Comparison of ENCODE assay signal across 9 cellular contexts in genomic region chr9:33023661-33024060, GRCh38. TPM values are rescaled to one million over a fixed set of nuclear protein-coding genes. Genes with fewer than 3 reads are reported as not detected.
DNase-seq lines count a peak whose midpoint lies in the region; ATAC-seq and TF ChIP-seq lines count a peak whose summit lies in the region.
"Had no signal": no experiment of that assay in that cellular context is flagged by ENCODE, and none has a peak within 500 bp of the region (broad histone marks: within the 10 kb centered on the region; RNA-seq: fewer than 3 reads in every experiment).

No MANE protein-coding gene starts in this region.

- H3K36me3 ChIP-seq in heart left ventricle (peaks cover 0 to 35% (median 26%) of the 10 kb centered on the region in 9 donors), mesodermal cell (ENCODE audit: control insufficient read depth, insufficient read depth, low read length) (peaks cover 49% of the 10 kb centered on the region), urinary bladder (ENCODE audit: insufficient read depth) (no peaks in the 10 kb centered on the region)

- H3K4me3 Mint-ChIP-seq in brain, result peak overlapping the region; percentile 92 to 100 (median 96)

- peaks cover 67% of the 10 kb centered on the region for H3K4me1 Mint-ChIP-seq in brain

- peak overlapping the region; percentile 89 to 99 (median 98) for H3K27ac Mint-ChIP-seq in brain

- H3K27ac ChIP-seq in heart left ventricle (peak overlapping the region in 4 of 12 donors; percentile 99 to 100 (median 100)), mesodermal cell (ENCODE audit: low read depth, low read length, severe bottlenecking) (no peak overlapping the region), urinary bladder (ENCODE audit: low read depth) (peak overlapping the region; percentile 15)

- H3K36me3 Mint-ChIP-seq in brain, result peaks cover 53% of the 10 kb centered on the region

- no peaks in the 10 kb centered on the region for H3K9me3 Mint-ChIP-seq in brain

- H3K9me3 ChIP-seq in heart left ventricle (no peaks in the 10 kb centered on the region), mesodermal cell (ENCODE audit: control insufficient read depth, low read length) (no peaks in the 10 kb centered on the region)

- TF ChIP-seq POLR2A in heart left ventricle (IDR thresholded peaks at IDR 0.05), result no peak

- intact Hi-C loops in heart left ventricle (cut with DNase I) (loop anchor here in 1 of 10 donors (2.0 kb wide), 1 partner anchor 23 kb away; the partner anchor contains the start of gene APTX), left ventricle myocardium superior (cut with micrococcal nuclease) (no loop called here)

- H3K4me3 ChIP-seq in heart left ventricle, result peak overlapping the region in 7 of 12 donors; percentile 76 to 99 (median 92)
- H3K4me3 ChIP-seq in mesodermal cell (ENCODE audit: extremely low read depth, insufficient read depth, low read length, poor library complexity, severe bottlenecking), result peak overlapping the region; percentile 94
- H3K4me3 ChIP-seq in urinary bladder (ENCODE audit: low read depth, low read length), result no peak overlapping the region

- H3K27me3 Mint-ChIP-seq in brain, result peaks cover 17% of the 10 kb centered on the region

- peaks cover 4 to 51% (median 35%) of the 10 kb centered on the region in 12 donors for H3K4me1 ChIP-seq in heart left ventricle
- peaks cover 12% of the 10 kb centered on the region for H3K4me1 ChIP-seq in mesodermal cell (ENCODE audit: control insufficient read depth, insufficient read depth, low read length, poor library complexity, severe bottlenecking)
- H3K4me1 ChIP-seq in urinary bladder (ENCODE audit: insufficient read depth), result no peaks in the 10 kb centered on the region

- TF ChIP-seq CTCF in heart left ventricle (IDR thresholded peaks at IDR 0.05) (no peak), brain (conservative IDR thresholded peaks at IDR 0.05) (no peak)

- DNase-seq in heart left ventricle (no peak), left ventricle myocardium superior (no peak), HT-29 (ENCODE audit: low spot score) (no peak), LoVo (ENCODE audit: low spot score) (no peak), GM03348 (ENCODE audit: low spot score) (no peak)
- DNase-seq: DMS79 treated with DMSO at 0.1 percent for 48 hours had no signal

- no peaks in the 10 kb centered on the region for H3K27me3 ChIP-seq in heart left ventricle

- 90 to 97% (median 96%) methylated on average over 4 of the region's 4 CpGs for WGBS in heart left ventricle, 4 donors
- 96 to 97% methylated on average over 4 of the region's 4 CpGs for WGBS in mesodermal cell (ENCODE audit: insufficient coverage in 2 of 2), 2 experiments
- 90% methylated on average over 4 of the region's 4 CpGs for WGBS in urinary bladder

- ATAC-seq in heart left ventricle (no peak), left ventricle myocardium superior (no peak)

RNA-seq across cellular contexts. Expression of gene DNAJA1, which starts 1.4 kb away (rescaled TPM):
- total RNA-seq in heart left ventricle (100 to 1,000 TPM in 1 of 9 donors, 10 to 100 TPM in 8; 48.6 to 104 (median 63.1) TPM), left ventricle myocardium superior (90.9 TPM), urinary bladder (97.7 TPM)
- polyA plus RNA-seq in heart left ventricle (100 to 1,000 TPM in 1 of 2 donors, 10 to 100 TPM in 1; 32.6 to 133 TPM), brain (ENCODE audit: insufficient read depth, low read depth, low replicate concordance) (186 TPM), urinary bladder (84.0 TPM)
- polyA plus RNA-seq in mesodermal cell (2013, experiment 1 of 2), result 136 TPM
- polyA plus RNA-seq in mesodermal cell (2013, experiment 2 of 2), result 148 TPM
- total RNA-seq in HT-29 (2014; rRNA removed; shearing (Covaris generic)), result 53.2 and 59.5 TPM in 2 replicates

RNA-seq across cellular contexts. Expression of gene APTX, which starts 22.2 kb away (rescaled TPM):
- total RNA-seq in heart left ventricle, result 10 to 100 TPM in 8 of 9 donors, 1 to 10 TPM in 1; 9.4 to 22.5 (median 16.1) TPM
- polyA plus RNA-seq in heart left ventricle, result 10 to 100 TPM; 12.5 to 33.4 TPM
- 12.0 TPM for total RNA-seq in left ventricle myocardium superior
- polyA plus RNA-seq in brain (ENCODE audit: insufficient read depth, low read depth, low replicate concordance), result 32.7 TPM
- 35.3 TPM for polyA plus RNA-seq in mesodermal cell (2013, experiment 1 of 2)
- 37.3 TPM for polyA plus RNA-seq in mesodermal cell (2013, experiment 2 of 2)
- total RNA-seq in urinary bladder, result 33.9 TPM
- 25.2 TPM for polyA plus RNA-seq in urinary bladder
- 26.0 and 29.7 TPM in 2 replicates for total RNA-seq in HT-29 (2014; rRNA removed; shearing (Covaris generic))

RNA-seq across cellular contexts. Expression of gene SMU1, which starts 52.8 kb away (rescaled TPM):
- total RNA-seq in heart left ventricle (10 to 100 TPM; 11.5 to 19.4 (median 15.8) TPM), left ventricle myocardium superior (16.3 TPM), urinary bladder (37.0 TPM)
- polyA plus RNA-seq in heart left ventricle (10 to 100 TPM in 1 of 2 donors, 1 to 10 TPM in 1; 6.7 to 12.3 TPM), brain (ENCODE audit: insufficient read depth, low read depth, low replicate concordance) (23.1 TPM), urinary bladder (14.3 TPM)
- 18.4 TPM for polyA plus RNA-seq in mesodermal cell (2013, experiment 1 of 2)
- 18.7 TPM for polyA plus RNA-seq in mesodermal cell (2013, experiment 2 of 2)
- 11.5 and 11.8 TPM in 2 replicates for total RNA-seq in HT-29 (2014; rRNA removed; shearing (Covaris generic))
